12 cellular contexts compared by ENCODE assay signal in genomic region chr3:171334465-171334811, GRCh38.
A peak's percentile ranks its signal among the peaks of the same experiment; 100 is the strongest.
DNase-seq lines count a peak whose midpoint lies in the region; ATAC-seq lines count a peak whose summit lies in the region.
"Had no signal": no experiment of that assay in that cellular context is flagged by ENCODE, and none has a peak within 500 bp of the region (broad histone marks: within the 10 kb centered on the region; RNA-seq: fewer than 3 reads in every experiment).

No MANE protein-coding gene starts in this region.

- in situ Hi-C loops in G401 (cut with HindIII; ENCODE audit: low sequenced_read_pairs) = no loop called here

- H3K36me3 ChIP-seq in SJCRH30 = no peaks in the 10 kb centered on the region

- no peaks in the 10 kb centered on the region for H3K9me3 ChIP-seq in SJCRH30 (replicated peaks)

- H3K27ac ChIP-seq in SJCRH30 = peak overlapping the region; percentile 49
- H3K27ac ChIP-seq: GM23248 had no signal

- ATAC-seq in left ventricle myocardium superior (peak; percentile 89), GM21447 (IDR thresholded peaks at IDR 0.05; ENCODE audit: unreplicated experiment) (no peak), GM21825 (IDR thresholded peaks at IDR 0.05; ENCODE audit: unreplicated experiment) (no peak)
- ATAC-seq: activated CD8-positive, alpha-beta memory T cell treated with anti-CD3 and anti-CD28 coated beads, Interleukin-2, amount 10 ng/mL, durations not matched to agents 7 days and 5 days; Panc1 had no signal

- no peak overlapping the region for H3K4me3 ChIP-seq in SJCRH30
- H3K4me3 ChIP-seq: GM23248 had no signal

- H3K4me1 ChIP-seq in SJCRH30 = peaks cover 11% of the 10 kb centered on the region

- H3K27me3 ChIP-seq in SJCRH30 = no peaks in the 10 kb centered on the region

- peak; percentile 59 for DNase-seq in G401 (ENCODE audit: low spot score)
- DNase-seq in SJCRH30 = peak; percentile 48 to 86
- DNase-seq in left ventricle myocardium superior = peak; percentile 69
- DNase-seq in renal cortical epithelial cell (ENCODE audit: low read depth) = peak; percentile 98
- DNase-seq in NCI-H345 treated with DMSO at 0.1 percent for 48 hours (lab: John Stamatoyannopoulos, UW; ENCODE audit: unreplicated experiment) = no peak
- DNase-seq in MV-4-11 (lab: John Stamatoyannopoulos, UW) = no peak
- DNase-seq: activated CD8-positive, alpha-beta memory T cell treated with anti-CD3 and anti-CD28 coated beads, Interleukin-2, amount 10 ng/mL, durations not matched to agents 7 days and 5 days; GM23248; NCI-H1930 had no signal

- intact Hi-C loops in left ventricle myocardium superior (cut with micrococcal nuclease) = loop anchor here (10.0 kb wide), 1 partner anchor 410 kb away; no protein-coding TSS in a partner anchor

Comparison
In these comparisons a context has a peak if more than half of its experiments do, and no peak if none do; other contexts are left out.
1. DNase-seq: peak in G401 (single experiment), SJCRH30 (2 of 2), left ventricle myocardium superior (single experiment) and renal cortical epithelial cell (single experiment); none in NCI-H345 treated with DMSO at 0.1 percent for 48 hours (single experiment) and MV-4-11 (single experiment).